In genomic region chr2:84288335-84288734, GRCh38 we compare ENCODE assay signal across 27 cellular contexts.
"Had no signal": no experiment of that assay in that cellular context is flagged by ENCODE, and none has a peak within 500 bp of the region (broad histone marks: within the 10 kb centered on the region; RNA-seq: fewer than 3 reads in every experiment).

No MANE protein-coding gene starts in this region.

- H3K9me3 Mint-ChIP-seq: activated B cell treated with CpG ODN at 0.5 μM for 24 hours; activated T-cell treated with anti-CD3 and anti-CD28 coated beads, Interleukin-2, amount 50 U/mL, for 4 hours; activated T-helper 2 cell treated with anti-CD3 and anti-CD28 coated beads, Interferon-gamma antibody, Interleukin-2, Interleukin-4, amounts not matched to agents 10 μg/mL and 5 μg/mL and 100 μg/mL, durations not matched to agents 14 hours and 24 hours and 36 hours; natural killer cell; stimulated activated naive CD8-positive, alpha-beta T cell treated with anti-CD3 and anti-CD28 coated beads, Interleukin-15, Interleukin-2, amounts not matched to agents 100 ng/mL and 50 ng/mL, for 24 hours had no signal

- H3K4me1 Mint-ChIP-seq: activated B cell treated with CpG ODN at 0.5 μM for 24 hours; activated CD4-positive, alpha-beta T cell treated with anti-CD3 and anti-CD28 coated beads for 36 hours had no signal

- H3K36me3 Mint-ChIP-seq: activated naive CD8-positive, alpha-beta T cell; natural killer cell had no signal

- H3K4me3 ChIP-seq: cardiac muscle cell, gastroesophageal sphincter, heart left ventricle, left ventricle myocardium inferior, ovary, psoas muscle, thyroid gland, upper lobe of right lung had no signal

- H3K27ac Mint-ChIP-seq: activated B cell treated with CpG ODN at 0.5 μM for 24 hours; activated CD4-positive, alpha-beta T cell treated with anti-CD3 and anti-CD28 coated beads for 36 hours; activated naive CD8-positive, alpha-beta T cell; activated T-helper 2 cell treated with anti-CD3 and anti-CD28 coated beads, Interferon-gamma antibody, Interleukin-2, Interleukin-4, amounts not matched to agents 10 μg/mL and 5 μg/mL and 100 μg/mL, durations not matched to agents 14 hours and 24 hours and 36 hours; natural killer cell; stimulated activated naive CD8-positive, alpha-beta T cell treated with anti-CD3 and anti-CD28 coated beads, Interleukin-15, Interleukin-2, amounts not matched to agents 100 ng/mL and 50 ng/mL, for 24 hours had no signal

- H3K4me3 Mint-ChIP-seq: activated B cell treated with CpG ODN at 0.5 μM for 24 hours; activated CD4-positive, alpha-beta T cell treated with anti-CD3 and anti-CD28 coated beads for 36 hours; activated naive CD8-positive, alpha-beta T cell; activated T-cell treated with anti-CD3 and anti-CD28 coated beads, Interleukin-2, amount 50 U/mL, for 4 hours; immature natural killer cell; natural killer cell; stimulated activated naive CD8-positive, alpha-beta T cell treated with anti-CD3 and anti-CD28 coated beads, Interleukin-15, Interleukin-2, amounts not matched to agents 100 ng/mL and 50 ng/mL, for 24 hours had no signal

- H3K9me3 ChIP-seq: gastroesophageal sphincter, heart left ventricle, left ventricle myocardium inferior, ovary, psoas muscle, thyroid gland, upper lobe of right lung had no signal

- H3K27ac ChIP-seq: cardiac muscle cell, epithelial cell of prostate, gastroesophageal sphincter, heart left ventricle, left ventricle myocardium inferior, ovary, psoas muscle, thyroid gland, upper lobe of right lung had no signal

- H3K36me3 ChIP-seq: cardiac muscle cell, gastroesophageal sphincter, heart left ventricle, left ventricle myocardium inferior, ovary, thyroid gland, upper lobe of right lung had no signal

- H3K27me3 ChIP-seq: cardiac muscle cell, gastroesophageal sphincter, ovary, thyroid gland, upper lobe of right lung had no signal

- DNase-seq: activated B cell treated with CpG ODN at 0.5 μM for 24 hours; activated CD4-positive, alpha-beta T cell treated with anti-CD3 and anti-CD28 coated beads for 36 hours; activated CD4-positive, alpha-beta T cell treated with anti-CD3 and anti-CD28 coated beads, Interleukin-2, amount 50 U/mL, for 4 hours; activated CD8-positive, alpha-beta memory T cell treated with anti-CD3 and anti-CD28 coated beads, Interleukin-2, amount 50 U/mL, for 48 hours; activated naive CD4-positive, alpha-beta T cell; activated T-cell treated with anti-CD3 and anti-CD28 coated beads, Interleukin-2, amount 50 U/mL, for 4 hours; cortex of kidney; heart left ventricle; immature natural killer cell; kidney glomerular epithelial cell; left ventricle myocardium inferior; midbrain; natural killer cell; ovary; psoas muscle; right cardiac atrium; stimulated activated CD4-positive, alpha-beta T cell treated with anti-CD3 and anti-CD28 coated beads, Interleukin-12 subunit alpha, Interleukin-12 subunit beta, amount 100 ng/mL, for 4 hours; substantia nigra; T-helper 9 cell; thyroid gland; upper lobe of right lung had no signal

- H3K4me1 ChIP-seq: gastroesophageal sphincter, heart left ventricle, left ventricle myocardium inferior, psoas muscle, thyroid gland, upper lobe of right lung had no signal
